ENCODE assay signal across 7 cellular contexts in the genomic region with DNA sequence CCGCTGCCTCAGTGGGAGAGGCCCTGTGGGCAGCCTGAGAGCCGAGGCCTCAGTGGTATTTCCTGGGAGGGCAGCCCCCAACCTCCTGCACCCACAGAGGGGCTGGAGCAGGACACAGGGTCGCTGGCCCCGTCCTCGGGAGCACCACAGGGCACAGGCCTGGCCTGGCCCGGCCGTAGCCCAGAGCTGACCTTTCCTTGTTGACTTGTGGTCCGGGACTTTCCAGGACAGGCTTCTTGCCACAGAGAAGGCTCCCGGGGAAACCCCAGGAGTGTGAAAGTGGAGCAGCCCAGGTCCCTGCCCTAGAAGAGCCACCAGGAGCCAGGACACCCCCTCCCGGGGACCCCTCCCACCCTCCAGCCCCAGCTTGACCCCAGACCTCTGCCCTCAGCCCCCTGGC. TPM values are rescaled to one million over a fixed set of nuclear protein-coding genes. Genes with fewer than 3 reads are reported as not detected.
DNase-seq lines count a peak whose midpoint lies in the region; ATAC-seq, FAIRE-seq and TF ChIP-seq lines count a peak whose summit lies in the region.
"Not testable (repeated sequence)": the region's sequence is repeated elsewhere in the genome, so short reads cannot be mapped to it uniquely, and the experiment has no call there.

No MANE protein-coding gene starts in this region.

- no CpG with 5 or more reads among the region's 10 CpGs for WGBS in A549 (ENCODE audit: missing lambda C conversion rate)
- WGBS in liver = 0% methylated on average over 6 of the region's 10 CpGs

- H3K27me3 ChIP-seq in liver (ENCODE audit: control insufficient read depth in 4 of 4, insufficient read depth in 4 of 4, low read length in 3 of 4) = not testable (repeated sequence)

- TF ChIP-seq RAD21 in A549 (conservative IDR thresholded peaks at IDR 0.05 in 1 of 2, IDR thresholded peaks at IDR 0.05 in 1 of 2); liver (IDR thresholded peaks at IDR 0.05): not testable (repeated sequence)

- not testable (repeated sequence) for FAIRE-seq in A549 (lab: Jason Lieb, UNC)

- not testable (repeated sequence) for H3K9me3 ChIP-seq in A549; liver (ENCODE audit: control insufficient read depth in 4 of 4, low read length in 3 of 4)

- CTCF ChIA-PET in A549 (lab: Yijun Ruan, JAX); activated CD4-positive, alpha-beta T cell treated with anti-CD3 and anti-CD28 coated beads for 36 hours (lab: Charles Lee): not testable (repeated sequence)

- not testable (repeated sequence) for TF ChIP-seq CTCF in A549 (IDR thresholded peaks at IDR 0.05); liver (IDR thresholded peaks at IDR 0.05; ENCODE audit: low read depth, low read length, missing input control); osteocyte (IDR thresholded peaks at IDR 0.05)

- TF ChIP-seq EP300 in A549 (IDR thresholded peaks at IDR 0.05) = not testable (repeated sequence)

- not testable (repeated sequence) for TF ChIP-seq POLR2A in A549 (IDR thresholded peaks at IDR 0.05; ENCODE audit: low read length)

- not testable (repeated sequence) for DNase-seq in A549 (ENCODE audit: low read depth in 1 of 2, low spot score in 1 of 2); activated CD4-positive, alpha-beta T cell treated with anti-CD3 and anti-CD28 coated beads for 36 hours; left ventricle myocardium superior; stimulated activated naive B cell treated with anti-CD40 and anti-IgM and Interleukin-4, amounts not matched to agents 10 μg/mL and 1 μg/mL and 100 μg/mL, for 72 hours
- DNase-seq in osteocyte (ENCODE audit: extremely low spot score, unreplicated experiment) = peak; percentile 54

- not testable (repeated sequence) for H3K36me3 ChIP-seq in liver (ENCODE audit: control insufficient read depth in 4 of 4, insufficient read depth in 3 of 4, low read depth in 1 of 4, low read length in 3 of 4)

- H3K27me3 Mint-ChIP-seq in activated CD4-positive, alpha-beta T cell treated with anti-CD3 and anti-CD28 coated beads for 36 hours; osteocyte (ENCODE audit: unreplicated experiment); stimulated activated naive B cell treated with anti-CD40 and anti-IgM and Interleukin-4, amounts not matched to agents 10 μg/mL and 1 μg/mL and 100 μg/mL, for 72 hours: not testable (repeated sequence)

- H3K27ac ChIP-seq in A549; liver (ENCODE audit: low read depth in 1 of 2, low read length in 2 of 2): not testable (repeated sequence)

- peak; percentile 50 to 84; a peak in 4 of 6 replicates for ATAC-seq in A549
- peak; percentile 33 for ATAC-seq in activated CD4-positive, alpha-beta T cell treated with anti-CD3 and anti-CD28 coated beads for 36 hours
- ATAC-seq in esophagus mucosa = peak; percentile 42
- peak; percentile 39 for ATAC-seq in left ventricle myocardium superior
- ATAC-seq in stimulated activated naive B cell treated with anti-CD40 and anti-IgM and Interleukin-4, amounts not matched to agents 10 μg/mL and 1 μg/mL and 100 μg/mL, for 72 hours (replicated peaks) = peak; percentile 17 to 33

- H3K4me1 Mint-ChIP-seq in activated CD4-positive, alpha-beta T cell treated with anti-CD3 and anti-CD28 coated beads for 36 hours; osteocyte (ENCODE audit: unreplicated experiment); stimulated activated naive B cell treated with anti-CD40 and anti-IgM and Interleukin-4, amounts not matched to agents 10 μg/mL and 1 μg/mL and 100 μg/mL, for 72 hours: not testable (repeated sequence)

- not testable (repeated sequence) for H3K4me2 ChIP-seq in A549

- not testable (repeated sequence) for H3K36me3 Mint-ChIP-seq in activated CD4-positive, alpha-beta T cell treated with anti-CD3 and anti-CD28 coated beads for 36 hours (ENCODE audit: low read depth); osteocyte (ENCODE audit: unreplicated experiment); stimulated activated naive B cell treated with anti-CD40 and anti-IgM and Interleukin-4, amounts not matched to agents 10 μg/mL and 1 μg/mL and 100 μg/mL, for 72 hours

- H3K9me3 Mint-ChIP-seq in activated CD4-positive, alpha-beta T cell treated with anti-CD3 and anti-CD28 coated beads for 36 hours (ENCODE audit: low read depth); osteocyte (ENCODE audit: unreplicated experiment); stimulated activated naive B cell treated with anti-CD40 and anti-IgM and Interleukin-4, amounts not matched to agents 10 μg/mL and 1 μg/mL and 100 μg/mL, for 72 hours: not testable (repeated sequence)

- POLR2A ChIA-PET in A549 (lab: Yijun Ruan, JAX); activated CD4-positive, alpha-beta T cell treated with anti-CD3 and anti-CD28 coated beads for 36 hours (lab: Charles Lee): not testable (repeated sequence)

- H3K4me3 ChIP-seq in A549; liver (ENCODE audit: low read depth in 1 of 3, low read length in 3 of 3): not testable (repeated sequence)

- H3K27ac Mint-ChIP-seq in activated CD4-positive, alpha-beta T cell treated with anti-CD3 and anti-CD28 coated beads for 36 hours; osteocyte (ENCODE audit: unreplicated experiment); stimulated activated naive B cell treated with anti-CD40 and anti-IgM and Interleukin-4, amounts not matched to agents 10 μg/mL and 1 μg/mL and 100 μg/mL, for 72 hours: not testable (repeated sequence)

- intact Hi-C loops in activated CD4-positive, alpha-beta T cell treated with anti-CD3 and anti-CD28 coated beads for 36 hours (cut with DNase I, micrococcal nuclease); left ventricle myocardium superior (cut with micrococcal nuclease): not testable (repeated sequence)

- H3K9ac ChIP-seq in liver (ENCODE audit: low read depth in 1 of 2, low read length in 2 of 2) = not testable (repeated sequence)

- H3K4me1 ChIP-seq in A549; liver (ENCODE audit: control insufficient read depth in 4 of 4, insufficient read depth in 4 of 4, low read length in 3 of 4): not testable (repeated sequence)

- H3K4me3 Mint-ChIP-seq in activated CD4-positive, alpha-beta T cell treated with anti-CD3 and anti-CD28 coated beads for 36 hours; osteocyte (ENCODE audit: unreplicated experiment); stimulated activated naive B cell treated with anti-CD40 and anti-IgM and Interleukin-4, amounts not matched to agents 10 μg/mL and 1 μg/mL and 100 μg/mL, for 72 hours: not testable (repeated sequence)

TF ChIP-seq in liver, 16 proteins besides CTCF, POLR2A, EP300 and RAD21:
- peak; percentile 26 for TF ChIP-seq FOXA2 (IDR thresholded peaks at IDR 0.05)
- peak; percentile 47 to 70 for TF ChIP-seq RXRA (IDR thresholded peaks at IDR 0.05)
- TF ChIP-seq HNF4A (conservative IDR thresholded peaks at IDR 0.05) = peak in 1 of 2 donors; percentile 14
- peak; percentile 14 for TF ChIP-seq SP1 (IDR thresholded peaks at IDR 0.05)

RNA-seq across cellular contexts. Expression of a gene that starts 37.4 kb away (rescaled TPM):
- polyA plus RNA-seq in A549 (2011; rRNA removed) (6.8 and 7.0 TPM in 2 replicates), A549 (2017; fragmentation: RNase III; extraction: RNeasy Plus Mini Kit Qiagen cat#74134 plus additional on column Dnase treatment) (6.1 to 7.9 TPM (median 7.3 TPM) in 3 replicates), liver (1 to 10 TPM; 3.0 to 6.4 TPM)
- 5.3 and 9.8 TPM in 2 replicates for polyA plus RNA-seq in A549 (2012; cell fraction: cytosol; rRNA removed)
- 12.4 and 15.7 TPM in 2 replicates for polyA plus RNA-seq in A549 (2012; cell fraction: nucleus; rRNA removed)
- polyA minus RNA-seq in A549 (2011; rRNA and poly(A)+ RNA removed) = 7.3 and 12.1 TPM in 2 replicates
- 10 to 100 TPM; 30.3 to 43.2 TPM for total RNA-seq in activated CD4-positive, alpha-beta T cell treated with anti-CD3 and anti-CD28 coated beads for 36 hours
- total RNA-seq in esophagus mucosa (3.3 TPM), left ventricle myocardium superior (141 TPM), liver (10 to 100 TPM in 1 of 2 donors, 1 to 10 TPM in 1; 2.0 to 57.1 TPM), osteocyte (8.2 and 9.4 TPM in 2 replicates)
